Comparison of ENCODE assay signal across 31 cellular contexts in genomic region chr12:47107446-47107845, GRCh38.
"Had no signal": no experiment of that assay in that cellular context is flagged by ENCODE, and none has a peak within 500 bp of the region (broad histone marks: within the 10 kb centered on the region; RNA-seq: fewer than 3 reads in every experiment).

No MANE protein-coding gene starts in this region.

- DNase-seq: activated CD4-positive, alpha-beta memory T cell treated with anti-CD3 and anti-CD28 coated beads, Interleukin-2, amount 10 ng/mL, durations not matched to agents 7 days and 5 days; activated CD4-positive, alpha-beta T cell treated with anti-CD3 and anti-CD28 coated beads for 1 hour; activated CD4-positive, alpha-beta T cell treated with anti-CD3 and anti-CD28 coated beads for 48 hours; activated CD4-positive, CD25-positive, alpha-beta regulatory T cell; activated CD8-positive, alpha-beta memory T cell treated with anti-CD3 and anti-CD28 coated beads for 24 hours; activated CD8-positive, alpha-beta memory T cell treated with anti-CD3 and anti-CD28 coated beads, Interleukin-2, amount 10 ng/mL, durations not matched to agents 7 days and 5 days; activated CD8-positive, alpha-beta memory T cell treated with anti-CD3 and anti-CD28 coated beads, Interleukin-2, amount 50 U/mL, for 48 hours; activated gamma-delta T cell; activated naive CD4-positive, alpha-beta T cell treated with Interleukin-2 at 50 U/mL for 16 hours; activated naive CD8-positive, alpha-beta T cell treated with anti-CD3 and anti-CD28 coated beads, Interleukin-2, amount 10 ng/mL, durations not matched to agents 7 days and 5 days; activated T-cell treated with anti-CD3 and anti-CD28 coated beads, Interleukin-2, amount 50 U/mL, for 1 hour; caudate nucleus; cerebellar nuclear complex; Karpas-422; NCI-H1048; NCI-H1105 treated with DMSO at 0.1 percent for 48 hours; NCI-H1436; NCI-H1694; NCI-H1930; NCI-H2107; NCI-H2171; NCI-H524; OCI-M1; Right ventricle myocardium superior; SW 1271; T-helper 1 cell; T1000; WERI-Rb-1 had no signal

- H3K36me3 Mint-ChIP-seq: brain had no signal

- H3K27me3 Mint-ChIP-seq: activated CD4-positive, alpha-beta memory T cell treated with anti-CD3 and anti-CD28 coated beads, Interleukin-2, amount 10 ng/mL, durations not matched to agents 7 days and 5 days; activated CD8-positive, alpha-beta memory T cell treated with anti-CD3 and anti-CD28 coated beads, Interleukin-2, amount 10 ng/mL, durations not matched to agents 7 days and 5 days; activated naive CD4-positive, alpha-beta T cell treated with anti-CD3 and anti-CD28 coated beads, Interleukin-2, amount 50 U/mL, for 24 hours; activated naive CD8-positive, alpha-beta T cell treated with anti-CD3 and anti-CD28 coated beads, Interleukin-2, amount 10 ng/mL, durations not matched to agents 7 days and 5 days had no signal

- H3K4me1 Mint-ChIP-seq: brain had no signal

- ATAC-seq: activated CD8-positive, alpha-beta memory T cell treated with anti-CD3 and anti-CD28 coated beads, Interleukin-2, amount 10 ng/mL, durations not matched to agents 7 days and 5 days had no signal

- H3K4me3 Mint-ChIP-seq: activated CD4-positive, alpha-beta memory T cell treated with anti-CD3 and anti-CD28 coated beads, Interleukin-2, amount 10 ng/mL, durations not matched to agents 7 days and 5 days; activated CD8-positive, alpha-beta memory T cell treated with anti-CD3 and anti-CD28 coated beads, Interleukin-2, amount 10 ng/mL, durations not matched to agents 7 days and 5 days; activated naive CD4-positive, alpha-beta T cell treated with anti-CD3 and anti-CD28 coated beads, Interleukin-2, amount 50 U/mL, for 24 hours; activated naive CD8-positive, alpha-beta T cell treated with anti-CD3 and anti-CD28 coated beads, Interleukin-2, amount 10 ng/mL, durations not matched to agents 7 days and 5 days; brain had no signal

- H3K27ac Mint-ChIP-seq: activated CD4-positive, alpha-beta memory T cell treated with anti-CD3 and anti-CD28 coated beads, Interleukin-2, amount 10 ng/mL, durations not matched to agents 7 days and 5 days; activated CD8-positive, alpha-beta memory T cell treated with anti-CD3 and anti-CD28 coated beads, Interleukin-2, amount 10 ng/mL, durations not matched to agents 7 days and 5 days; activated naive CD4-positive, alpha-beta T cell treated with anti-CD3 and anti-CD28 coated beads, Interleukin-2, amount 50 U/mL, for 24 hours; activated naive CD8-positive, alpha-beta T cell treated with anti-CD3 and anti-CD28 coated beads, Interleukin-2, amount 10 ng/mL, durations not matched to agents 7 days and 5 days; activated T-helper 2 cell treated with anti-CD3 and anti-CD28 coated beads, Interferon-gamma antibody, Interleukin-2, Interleukin-4, amounts not matched to agents 10 μg/mL and 5 μg/mL and 100 μg/mL, durations not matched to agents 14 hours and 24 hours and 36 hours; brain had no signal

- H3K9me3 Mint-ChIP-seq: activated CD4-positive, alpha-beta memory T cell treated with anti-CD3 and anti-CD28 coated beads, Interleukin-2, amount 10 ng/mL, durations not matched to agents 7 days and 5 days; activated naive CD4-positive, alpha-beta T cell treated with anti-CD3 and anti-CD28 coated beads, Interleukin-2, amount 50 U/mL, for 24 hours; activated naive CD8-positive, alpha-beta T cell treated with anti-CD3 and anti-CD28 coated beads, Interleukin-2, amount 10 ng/mL, durations not matched to agents 7 days and 5 days; activated T-helper 2 cell treated with anti-CD3 and anti-CD28 coated beads, Interferon-gamma antibody, Interleukin-2, Interleukin-4, amounts not matched to agents 10 μg/mL and 5 μg/mL and 100 μg/mL, durations not matched to agents 14 hours and 24 hours and 36 hours; brain had no signal
